ENCODE assay signal across 31 cellular contexts in genomic region chr18:28588884-28589549, GRCh38.
A peak's percentile ranks its signal among the peaks of the same experiment; 100 is the strongest.
DNase-seq lines count a peak whose midpoint lies in the region; ATAC-seq, FAIRE-seq and TF ChIP-seq lines count a peak whose summit lies in the region.
"Had no signal": no experiment of that assay in that cellular context is flagged by ENCODE, and none has a peak within 500 bp of the region (broad histone marks: within the 10 kb centered on the region; RNA-seq: fewer than 3 reads in every experiment).

No MANE protein-coding gene starts in this region.

- no peaks in the 10 kb centered on the region for H3K36me3 Mint-ChIP-seq in HFFc6 (ENCODE audit: low read depth)
- H3K36me3 Mint-ChIP-seq in chondrocyte (ENCODE audit: low read depth), result no peaks in the 10 kb centered on the region
- H3K36me3 Mint-ChIP-seq: activated naive CD8-positive, alpha-beta T cell treated with anti-CD3 and anti-CD28 coated beads, Interleukin-2, amount 10 ng/mL, durations not matched to agents 7 days and 5 days; naive B cell had no signal

- H3K4me1 ChIP-seq in transverse colon, result no peaks in the 10 kb centered on the region
- H3K4me1 ChIP-seq: BLaER1 treated with 17β-estradiol and CSF1 and Interleukin-3, amounts not matched to agents 10 nM and 100 nM; Caco-2; lower lobe of right lung; spleen; thyroid gland had no signal

- TF ChIP-seq EP300 in transverse colon (IDR thresholded peaks at IDR 0.05; ENCODE audit: low read depth), result no peak

- no peak overlapping the region for H3K27ac ChIP-seq in transverse colon
- H3K27ac ChIP-seq: BLaER1 treated with 17β-estradiol and CSF1 and Interleukin-3, amounts not matched to agents 10 nM and 100 nM; lower lobe of right lung; spleen; thyroid gland had no signal

- peaks cover 49% of the 10 kb centered on the region for H3K4me1 Mint-ChIP-seq in HFFc6 (ENCODE audit: low read depth)
- peaks cover 24% of the 10 kb centered on the region for H3K4me1 Mint-ChIP-seq in chondrocyte (ENCODE audit: low read depth)
- H3K4me1 Mint-ChIP-seq: activated B cell treated with CpG ODN at 0.5 μM for 24 hours; activated naive CD8-positive, alpha-beta T cell treated with anti-CD3 and anti-CD28 coated beads, Interleukin-2, amount 10 ng/mL, durations not matched to agents 7 days and 5 days; naive B cell had no signal

- no peak for TF ChIP-seq POLR2A in transverse colon (IDR thresholded peaks at IDR 0.05)

- FAIRE-seq in urothelium cell line (lab: Jason Lieb, UNC), result no peak
- FAIRE-seq: endometrium, H54, RCC 7860 had no signal

- H3K4me3 Mint-ChIP-seq in HFFc6, result no peak overlapping the region
- H3K4me3 Mint-ChIP-seq in chondrocyte (ENCODE audit: unreplicated experiment), result no peak overlapping the region
- H3K4me3 Mint-ChIP-seq: activated B cell treated with CpG ODN at 0.5 μM for 24 hours; activated naive CD8-positive, alpha-beta T cell treated with anti-CD3 and anti-CD28 coated beads, Interleukin-2, amount 10 ng/mL, durations not matched to agents 7 days and 5 days; dendritic cell treated with granulocyte-macrophage colony-stimulating factor and Interleukin-4, amounts not matched to agents 40 ng/mL and 50 ng/mL, for 4 days; naive B cell; T-helper 2 cell treated with Interferon-gamma antibody and Interleukin-4, amounts not matched to agents 5 μg/mL and 100 μg/mL, for 36 hours had no signal

- H3K9me3 Mint-ChIP-seq in HFFc6 (no peaks in the 10 kb centered on the region), chondrocyte (ENCODE audit: low read depth) (no peaks in the 10 kb centered on the region)
- H3K9me3 Mint-ChIP-seq: T-helper 2 cell treated with Interferon-gamma antibody and Interleukin-4, amounts not matched to agents 5 μg/mL and 100 μg/mL, for 36 hours had no signal

- H3K27ac Mint-ChIP-seq in HFFc6, result peak overlapping the region; percentile 54; the same call in 1 of the 2 replicates
- H3K27ac Mint-ChIP-seq in chondrocyte (ENCODE audit: unreplicated experiment), result peak overlapping the region; percentile 32
- H3K27ac Mint-ChIP-seq: activated B cell treated with CpG ODN at 0.5 μM for 24 hours; activated naive CD8-positive, alpha-beta T cell treated with anti-CD3 and anti-CD28 coated beads, Interleukin-2, amount 10 ng/mL, durations not matched to agents 7 days and 5 days; dendritic cell treated with granulocyte-macrophage colony-stimulating factor and Interleukin-4, amounts not matched to agents 40 ng/mL and 50 ng/mL, for 4 days; T-helper 2 cell treated with Interferon-gamma antibody and Interleukin-4, amounts not matched to agents 5 μg/mL and 100 μg/mL, for 36 hours had no signal

- WGBS in transverse colon (ENCODE audit: low coverage in 1 of 2), 2 donors, result 76 to 90% methylated on average over 1 of the region's 1 CpG

- in situ Hi-C loops in transverse colon (cut with MboI; ENCODE audit: low pct_ligation_motif_present in 1 of 4, low pct_unique_long_range_greater_than_20kb in 1 of 4, low sequenced_read_pairs in 3 of 4), result no loop called here

- no peaks in the 10 kb centered on the region for H3K36me3 ChIP-seq in transverse colon
- H3K36me3 ChIP-seq: BLaER1 treated with 17β-estradiol and CSF1 and Interleukin-3, amounts not matched to agents 10 nM and 100 nM; lower lobe of right lung; spleen; thyroid gland had no signal

- H3K9me3 ChIP-seq in transverse colon, result no peaks in the 10 kb centered on the region
- H3K9me3 ChIP-seq: BLaER1 treated with 17β-estradiol and CSF1 and Interleukin-3, amounts not matched to agents 10 nM and 100 nM; Caco-2; lower lobe of right lung; thyroid gland had no signal

- DNase-seq in AG09309 (ENCODE audit: low read depth) (peak; percentile 21), HFFc6 (peak; percentile 26), chondrocyte (ENCODE audit: low spot score) (no peak), medulla oblongata (ENCODE audit: extremely low spot score) (peak; percentile 12), T-helper 1 cell (no peak), urothelium cell line (ENCODE audit: low spot score) (no peak), transverse colon (no peak)
- DNase-seq: activated B cell treated with CpG ODN at 0.5 μM for 24 hours; activated CD4-positive, alpha-beta T cell treated with anti-CD3 and anti-CD28 coated beads, Interleukin-2, amount 50 U/mL, for 4 hours; activated effector memory CD4-positive, alpha-beta T cell treated with Interleukin-2 at 50 U/mL for 16 hours; activated naive CD8-positive, alpha-beta T cell treated with anti-CD3 and anti-CD28 coated beads, Interleukin-2, amount 10 ng/mL, durations not matched to agents 7 days and 5 days; Caco-2; foreskin fibroblast; islet precursor cell; lower lobe of right lung; naive B cell; NCI-H1436 treated with DMSO at 0.1 percent for 48 hours; NCI-H2171; NCI-H524 treated with DMSO at 0.1 percent for 48 hours; nucleus accumbens; spleen; stimulated activated CD4-positive, alpha-beta T cell treated with anti-CD3 and anti-CD28 coated beads, Interleukin-4, amount 100 ng/mL, for 24 hours; stimulated activated naive CD4-positive, alpha-beta T cell treated with Interleukin-2 at 50 U/mL for 16 hours; thyroid gland had no signal

- intact Hi-C loops in transverse colon (cut with DNase I; ENCODE audit: low total_unique reads), result no loop called here

- H3K4me3 ChIP-seq in AG09309 (ENCODE audit: control insufficient read depth, low read depth, low read length) (no peak overlapping the region), transverse colon (no peak overlapping the region)
- H3K4me3 ChIP-seq: BLaER1 treated with 17β-estradiol and CSF1 and Interleukin-3, amounts not matched to agents 10 nM and 100 nM; lower lobe of right lung; spleen; thyroid gland had no signal

- ATAC-seq in HG03196 (IDR thresholded peaks at IDR 0.05; ENCODE audit: unreplicated experiment), result no peak
- ATAC-seq: lower lobe of right lung had no signal

- no peaks in the 10 kb centered on the region for H3K27me3 Mint-ChIP-seq in HFFc6 (ENCODE audit: insufficient read depth)
- H3K27me3 Mint-ChIP-seq in chondrocyte (ENCODE audit: low read depth), result no peaks in the 10 kb centered on the region
- H3K27me3 Mint-ChIP-seq: activated B cell treated with CpG ODN at 0.5 μM for 24 hours; activated naive CD8-positive, alpha-beta T cell treated with anti-CD3 and anti-CD28 coated beads, Interleukin-2, amount 10 ng/mL, durations not matched to agents 7 days and 5 days; dendritic cell treated with granulocyte-macrophage colony-stimulating factor and Interleukin-4, amounts not matched to agents 40 ng/mL and 50 ng/mL, for 4 days; naive B cell had no signal

- H3K27me3 ChIP-seq in transverse colon, result no peaks in the 10 kb centered on the region
- H3K27me3 ChIP-seq: BLaER1 treated with 17β-estradiol and CSF1 and Interleukin-3, amounts not matched to agents 10 nM and 100 nM; spleen; thyroid gland had no signal

- TF ChIP-seq CTCF in AG09309 (IDR thresholded peaks at IDR 0.05; ENCODE audit: control insufficient read depth, insufficient read depth, low read depth, low read length, missing control alignments), result no peak
- no peak for TF ChIP-seq CTCF in HFFc6 (IDR thresholded peaks at IDR 0.05)
- no peak for TF ChIP-seq CTCF in chondrocyte (IDR thresholded peaks at IDR 0.05)
- no peak for TF ChIP-seq CTCF in transverse colon (IDR thresholded peaks at IDR 0.05)

Comparison
In these comparisons a context has a peak if more than half of its experiments do, and no peak if none do; other contexts are left out.
1. DNase-seq: peak in AG09309 (single experiment), HFFc6 (single experiment) and medulla oblongata (single experiment); none in chondrocyte (single experiment), T-helper 1 cell (0 of 5), urothelium cell line (single experiment) and transverse colon (single experiment).